ENCODE assay signal across 8 cellular contexts in genomic region chrX:75155830-75156525, GRCh38. TPM values are rescaled to one million over a fixed set of nuclear protein-coding genes. Genes with fewer than 3 reads are reported as not detected.
DNase-seq lines count a peak whose midpoint lies in the region; ATAC-seq, FAIRE-seq and TF ChIP-seq lines count a peak whose summit lies in the region.

Gene ABCB7, minus strand, starts transcription at chrX:75156283. Its CDS starts 11 bp downstream, at chrX:75156272.

- peak within 1 kb of the TSS; percentile 95 for H3K9ac ChIP-seq in astrocyte (ENCODE audit: low read length)
- peak within 1 kb of the TSS; percentile 64 for H3K9ac ChIP-seq in rectal smooth muscle tissue (ENCODE audit: low read length)

- intact Hi-C loops in uterus (cut with DNase I; ENCODE audit: low total_unique reads): no loop called here

- peak within 1 kb of the TSS; percentile 75 for H3K27ac ChIP-seq in astrocyte (ENCODE audit: low read depth, low read length)
- peak within 1 kb of the TSS; percentile 73 for H3K27ac ChIP-seq in rectal smooth muscle tissue (ENCODE audit: low read depth, low read length)
- H3K27ac ChIP-seq in uterus: peak within 1 kb of the TSS; percentile 83 to 84

- H3K36me3 Mint-ChIP-seq in astrocyte (ENCODE audit: low read depth, unreplicated experiment): no peaks in the 10 kb centered on the region

- peak within 1 kb of the TSS; percentile 81 for H3K4me3 ChIP-seq in astrocyte (ENCODE audit: insufficient read depth, low read depth, low read length)
- H3K4me3 ChIP-seq in rectal smooth muscle tissue (ENCODE audit: low read length): peak within 1 kb of the TSS; percentile 60
- peak within 1 kb of the TSS; percentile 52 to 54 for H3K4me3 ChIP-seq in uterus

- DNase-seq in GM13976 (ENCODE audit: low spot score): peak; percentile 52
- DNase-seq in NCI-H146 treated with DMSO at 0.1 percent for 48 hours (lab: John Stamatoyannopoulos, UW; ENCODE audit: unreplicated experiment): peak; percentile 70
- peak; percentile 15 to 79 (median 43) for DNase-seq in T-helper 2 cell
- peak; percentile 69 for DNase-seq in astrocyte (ENCODE audit: low read depth)
- DNase-seq in hepatic stellate cell (ENCODE audit: low spot score): peak; percentile 27
- DNase-seq in uterus: peak; percentile 52 to 58

- peak within 1 kb of the TSS; percentile 94 for H3K27ac Mint-ChIP-seq in astrocyte (ENCODE audit: unreplicated experiment)

- H3K4me3 Mint-ChIP-seq in astrocyte (ENCODE audit: unreplicated experiment): peak within 1 kb of the TSS; percentile 97

- H3K9me3 Mint-ChIP-seq in astrocyte (ENCODE audit: unreplicated experiment): no peaks in the 10 kb centered on the region

- H4K20me1 ChIP-seq in astrocyte (ENCODE audit: insufficient read depth, low read length): no peaks in the 10 kb centered on the region

- H3K4me1 ChIP-seq in astrocyte (ENCODE audit: insufficient read depth, low read length): peaks cover 4% of the 10 kb centered on the region
- peaks cover 3% of the 10 kb centered on the region for H3K4me1 ChIP-seq in rectal smooth muscle tissue (ENCODE audit: control insufficient read depth, insufficient read depth, low read length)
- no peaks in the 10 kb centered on the region for H3K4me1 ChIP-seq in uterus

- H3K4me1 Mint-ChIP-seq in astrocyte (ENCODE audit: low read depth, unreplicated experiment): peaks cover 3% of the 10 kb centered on the region

- H3K79me2 ChIP-seq in astrocyte (ENCODE audit: insufficient read depth, low read length): peaks cover 19% of the 10 kb centered on the region

- H3K27me3 Mint-ChIP-seq in astrocyte (ENCODE audit: low read depth, unreplicated experiment): no peaks in the 10 kb centered on the region

- H3K9me3 ChIP-seq in astrocyte (ENCODE audit: insufficient read depth, low read depth, low read length) (no peaks in the 10 kb centered on the region), uterus (no peaks in the 10 kb centered on the region)

- no peak for TF ChIP-seq POLR2A in uterus (IDR thresholded peaks at IDR 0.05)

- H3K27me3 ChIP-seq in astrocyte (ENCODE audit: insufficient read depth, low read length) (no peaks in the 10 kb centered on the region), rectal smooth muscle tissue (ENCODE audit: control insufficient read depth, insufficient read depth, low read length) (no peaks in the 10 kb centered on the region), uterus (no peaks in the 10 kb centered on the region)

- TF ChIP-seq CTCF in GM13976 (IDR thresholded peaks at IDR 0.05; ENCODE audit: borderline replicate concordance, control extremely low read depth, extremely low read depth, insufficient read depth, missing control alignments): no peak
- TF ChIP-seq CTCF in astrocyte (IDR thresholded peaks at IDR 0.05; ENCODE audit: insufficient read depth, low read depth, low read length): no peak
- peak in 2 of 4 experiments; percentile 12 to 37 for TF ChIP-seq CTCF in uterus (IDR thresholded peaks at IDR 0.05)

- FAIRE-seq in astrocyte (lab: Jason Lieb, UNC): no peak

- in situ Hi-C loops in GM13976 (cut with MboI; ENCODE audit: low sequenced_read_pairs, unreplicated experiment): no loop called here

- peak within 1 kb of the TSS; percentile 86 for H3K4me2 ChIP-seq in astrocyte (ENCODE audit: low read length)

- peak; percentile 82 for ATAC-seq in HG02840 (IDR thresholded peaks at IDR 0.05; ENCODE audit: low FRiP score, unreplicated experiment)

- peak within 1 kb of the TSS; percentile 99 for H2AFZ ChIP-seq in astrocyte (ENCODE audit: low read depth, low read length)

- H3K36me3 ChIP-seq in astrocyte (ENCODE audit: insufficient read depth, low read length) (no peaks in the 10 kb centered on the region), rectal smooth muscle tissue (ENCODE audit: control insufficient read depth, insufficient read depth, low read length) (no peaks in the 10 kb centered on the region), uterus (no peaks in the 10 kb centered on the region)

RNA-seq across cellular contexts. Expression of gene ABCB7, which starts in this region (rescaled TPM):
- total RNA-seq in astrocyte (18.0 and 21.4 TPM in 2 replicates), uterus (100 to 1,000 TPM in 1 of 4 donors, 10 to 100 TPM in 2, 1 to 10 TPM in 1; 1.5 to 134 (median 37.1) TPM)

Comparison
In these comparisons a context has a peak if more than half of its experiments do, and no peak if none do; other contexts are left out.
1. Peak in every context shown above with its lines: DNase-seq, ATAC-seq, H3K4me3 ChIP-seq and H3K27ac ChIP-seq.